8 cellular contexts compared by ENCODE assay signal in genomic region chr17:32323784-32324590, GRCh38. TPM values are rescaled to one million over a fixed set of nuclear protein-coding genes. Genes with fewer than 3 reads are reported as not detected.
DNase-seq lines count a peak whose midpoint lies in the region; ATAC-seq and TF ChIP-seq lines count a peak whose summit lies in the region.

No MANE protein-coding gene starts in this region.

- H3K4me1 ChIP-seq in esophagus muscularis mucosa (peaks cover 0 to 10% (median 2%) of the 10 kb centered on the region in 4 donors), skeletal muscle tissue (ENCODE audit: control insufficient read depth in 3 of 3, insufficient read depth in 3 of 3, low read length in 3 of 3) (peaks cover 3 to 8% (median 3%) of the 10 kb centered on the region in 3 donors)

- H3K9me3 ChIP-seq in esophagus muscularis mucosa (no peaks in the 10 kb centered on the region), skeletal muscle tissue (ENCODE audit: control insufficient read depth in 3 of 3, low read length in 3 of 3) (no peaks in the 10 kb centered on the region)

- TF ChIP-seq POLR2A in esophagus muscularis mucosa (IDR thresholded peaks at IDR 0.05; ENCODE audit: low read depth), result no peak

- H3K4me1 Mint-ChIP-seq in HFFc6 (ENCODE audit: low read depth) (peaks cover 10% of the 10 kb centered on the region), progenitor cell of endocrine pancreas (ENCODE audit: low read depth) (no peaks in the 10 kb centered on the region), glutamatergic neuron (ENCODE audit: low read depth, unreplicated experiment) (peaks cover 8% of the 10 kb centered on the region), type B pancreatic cell (ENCODE audit: unreplicated experiment) (peaks cover 13% of the 10 kb centered on the region)

- H3K27ac Mint-ChIP-seq in HFFc6 (no peak overlapping the region; the same call in 1 of the 2 replicates), progenitor cell of endocrine pancreas (no peak overlapping the region), glutamatergic neuron (ENCODE audit: unreplicated experiment) (no peak overlapping the region), type B pancreatic cell (no peak overlapping the region)

- H3K27ac ChIP-seq in esophagus muscularis mucosa (replicated peaks in 1 of 4) (peak overlapping the region in 1 of 4 donors; percentile 19), skeletal muscle tissue (ENCODE audit: low read depth, low read length) (no peak overlapping the region)

- no peaks in the 10 kb centered on the region for H3K27me3 ChIP-seq in esophagus muscularis mucosa
- H3K27me3 ChIP-seq in skeletal muscle tissue (ENCODE audit: control insufficient read depth in 3 of 3, insufficient read depth in 3 of 3, low read length in 3 of 3), result no peaks in the 10 kb centered on the region

- no peak for ATAC-seq in HG02678 (IDR thresholded peaks at IDR 0.05; ENCODE audit: unreplicated experiment)

- H3K36me3 Mint-ChIP-seq in HFFc6 (ENCODE audit: low read depth), result no peaks in the 10 kb centered on the region
- H3K36me3 Mint-ChIP-seq in progenitor cell of endocrine pancreas (ENCODE audit: insufficient read depth), result no peaks in the 10 kb centered on the region
- H3K36me3 Mint-ChIP-seq in glutamatergic neuron (ENCODE audit: unreplicated experiment), result no peaks in the 10 kb centered on the region
- no peaks in the 10 kb centered on the region for H3K36me3 Mint-ChIP-seq in type B pancreatic cell

- no peak for TF ChIP-seq EP300 in esophagus muscularis mucosa (IDR thresholded peaks at IDR 0.05)

- peak overlapping the region; percentile 24 for H3K4me3 ChIP-seq in WI38 (ENCODE audit: low read depth, low read length)
- peak overlapping the region in 3 of 4 donors; percentile 9 to 15 (median 13) for H3K4me3 ChIP-seq in esophagus muscularis mucosa
- peak overlapping the region in 2 of 3 donors; percentile 22 to 30 for H3K4me3 ChIP-seq in skeletal muscle tissue (ENCODE audit: low read length in 3 of 3)

- H3K36me3 ChIP-seq in esophagus muscularis mucosa, result no peaks in the 10 kb centered on the region
- no peaks in the 10 kb centered on the region for H3K36me3 ChIP-seq in skeletal muscle tissue (ENCODE audit: control insufficient read depth in 3 of 3, insufficient read depth in 3 of 3, low read length in 3 of 3)

- no peaks in the 10 kb centered on the region for H3K9me3 Mint-ChIP-seq in HFFc6
- H3K9me3 Mint-ChIP-seq in progenitor cell of endocrine pancreas (ENCODE audit: low read depth), result no peaks in the 10 kb centered on the region
- H3K9me3 Mint-ChIP-seq in glutamatergic neuron (ENCODE audit: unreplicated experiment), result peaks cover 18% of the 10 kb centered on the region
- H3K9me3 Mint-ChIP-seq in type B pancreatic cell, result no peaks in the 10 kb centered on the region

- H3K27me3 Mint-ChIP-seq in HFFc6 (ENCODE audit: insufficient read depth), result no peaks in the 10 kb centered on the region; the same call in none of the 2 replicates
- H3K27me3 Mint-ChIP-seq in progenitor cell of endocrine pancreas, result peaks cover 3% of the 10 kb centered on the region
- H3K27me3 Mint-ChIP-seq in glutamatergic neuron (ENCODE audit: unreplicated experiment), result peaks cover 8% of the 10 kb centered on the region
- no peaks in the 10 kb centered on the region for H3K27me3 Mint-ChIP-seq in type B pancreatic cell

- H3K4me3 Mint-ChIP-seq in HFFc6 (peak overlapping the region; percentile 57), progenitor cell of endocrine pancreas (ENCODE audit: low read depth) (no peak overlapping the region), glutamatergic neuron (ENCODE audit: unreplicated experiment) (no peak overlapping the region), type B pancreatic cell (no peak overlapping the region)

- intact Hi-C loops in esophagus muscularis mucosa (cut with DNase I), result no loop called here

- DNase-seq in HFFc6, result no peak
- no peak for DNase-seq in esophagus muscularis mucosa (ENCODE audit: extremely low spot score)
- DNase-seq in progenitor cell of endocrine pancreas (ENCODE audit: low spot score, unreplicated experiment), result no peak
- DNase-seq in glutamatergic neuron, result no peak
- no peak for DNase-seq in type B pancreatic cell (ENCODE audit: extremely low spot score, unreplicated experiment)

- peak overlapping the region in 1 of 3 donors; percentile 64 for H3K9ac ChIP-seq in skeletal muscle tissue (ENCODE audit: low read depth in 1 of 3, low read length in 3 of 3)

- no peak for TF ChIP-seq CTCF in HFFc6 (IDR thresholded peaks at IDR 0.05)
- no peak for TF ChIP-seq CTCF in WI38 (IDR thresholded peaks at IDR 0.05; ENCODE audit: low read depth, low read length)
- TF ChIP-seq CTCF in esophagus muscularis mucosa (IDR thresholded peaks at IDR 0.05), result no peak
- no peak for TF ChIP-seq CTCF in progenitor cell of endocrine pancreas (IDR thresholded peaks at IDR 0.05; ENCODE audit: unreplicated experiment)
- no peak for TF ChIP-seq CTCF in glutamatergic neuron (IDR thresholded peaks at IDR 0.05; ENCODE audit: partially characterized antibody, unreplicated experiment)
- TF ChIP-seq CTCF in type B pancreatic cell (conservative IDR thresholded peaks at IDR 0.05), result no peak

- WGBS in esophagus muscularis mucosa, result 39% methylated on average over 12 of the region's 12 CpGs

RNA-seq across cellular contexts. Expression of gene C17orf75, which starts 18.0 kb away (rescaled TPM):
- total RNA-seq in HFFc6 (2021; fragmentation: NEBNext Ultra II Directional; extraction: Animal tissue kit (Norgen Biotek cat#: 25700)), result 10 to 100 TPM; 16.4 to 25.9 (median 23.9) TPM
- total RNA-seq in esophagus muscularis mucosa, result 10 to 100 TPM in 1 of 4 donors, 1 to 10 TPM in 3; 9.1 to 11.6 (median 9.5) TPM
- 20.4 TPM for total RNA-seq in skeletal muscle tissue
- 39.1 TPM in 2 replicates for total RNA-seq in progenitor cell of endocrine pancreas
- 48.9 TPM for total RNA-seq in glutamatergic neuron (ENCODE audit: unreplicated experiment)
- 19.4 and 31.0 TPM in 2 replicates for total RNA-seq in type B pancreatic cell (ENCODE audit: low replicate concordance)

RNA-seq across cellular contexts. Expression of gene ZNF207, which starts 26.0 kb away (rescaled TPM):
- total RNA-seq in HFFc6 (2021; fragmentation: NEBNext Ultra II Directional; extraction: Animal tissue kit (Norgen Biotek cat#: 25700)), result 100 to 1,000 TPM; 128 to 173 (median 153) TPM
- total RNA-seq in esophagus muscularis mucosa, result 10 to 100 TPM; 68.1 to 92.1 (median 86.3) TPM
- 78.3 TPM for total RNA-seq in skeletal muscle tissue
- 226 and 240 TPM in 2 replicates for total RNA-seq in progenitor cell of endocrine pancreas
- 216 TPM for total RNA-seq in glutamatergic neuron (ENCODE audit: unreplicated experiment)
- 151 and 206 TPM in 2 replicates for total RNA-seq in type B pancreatic cell (ENCODE audit: low replicate concordance)

RNA-seq across cellular contexts. Expression of gene RHBDL3, which starts 58.4 kb away (rescaled TPM):
- total RNA-seq in HFFc6 (2021; fragmentation: NEBNext Ultra II Directional; extraction: Animal tissue kit (Norgen Biotek cat#: 25700)), result under 1 TPM in 1 of 6 experiments, not detected in 5; 0.07 TPM
- total RNA-seq in esophagus muscularis mucosa (1 to 10 TPM in 2 of 4 donors, under 1 TPM in 2; 0.42 to 2.1 (median 1.0) TPM), skeletal muscle tissue (1.0 TPM), progenitor cell of endocrine pancreas (0.50 and 0.82 TPM in 2 replicates), glutamatergic neuron (ENCODE audit: unreplicated experiment) (124 TPM), type B pancreatic cell (ENCODE audit: low replicate concordance) (1.4 and 4.4 TPM in 2 replicates)

Comparison
In these comparisons a context has a peak if more than half of its experiments do, and no peak if none do; other contexts are left out.
1. RNA of gene RHBDL3, which starts 58.4 kb away (total RNA-seq): 124 TPM in glutamatergic neuron (single experiment); 1.4 to 4.4 TPM in type B pancreatic cell, 0.42 to 2.1 TPM in esophagus muscularis mucosa, 1.0 TPM in skeletal muscle tissue (single experiment), 0.50 to 0.82 TPM in progenitor cell of endocrine pancreas and 0.07 TPM in HFFc6; every median in the first group is over 10 times any median in the second.
2. Peak in every context shown above with its lines, with median percentiles within 50 percentile points of each other: H3K4me3 ChIP-seq.